ENCODE assay signal across 1 cellular context in genomic region chr15:78979456-78980320, GRCh38.
TF ChIP-seq lines count a peak whose summit lies in the region.

No MANE protein-coding gene starts in this region.

TF ChIP-seq in K562, 482 proteins besides CTCF, POLR2A, EP300 and RAD21 (continued from another document and continues in another):
- peak; percentile 69 for TF ChIP-seq MGA (IDR thresholded peaks at IDR 0.05)
- TF ChIP-seq TCF7 (IDR thresholded peaks at IDR 0.05; ENCODE audit: borderline replicate concordance), result no peak
- no peak for TF ChIP-seq ZFP91 (CRISPR knock-in tag; IDR thresholded peaks at IDR 0.05)
- no peak for TF ChIP-seq ZNF12 (CRISPR knock-in tag; IDR thresholded peaks at IDR 0.05)
- TF ChIP-seq HMBOX1 (IDR thresholded peaks at IDR 0.05), result no peak
- no peak for TF ChIP-seq EWSR1 (IDR thresholded peaks at IDR 0.05; ENCODE audit: borderline replicate concordance, low read depth, partially characterized antibody)
- no peak for TF ChIP-seq ZFP30 (CRISPR knock-in tag; IDR thresholded peaks at IDR 0.05; ENCODE audit: borderline replicate concordance)
- no peak for TF ChIP-seq CEBPZ (IDR thresholded peaks at IDR 0.05; ENCODE audit: borderline replicate concordance, low read depth, low read length)
- no peak for TF ChIP-seq E2F3 (CRISPR knock-in tag; IDR thresholded peaks at IDR 0.05)
- TF ChIP-seq ARID3B (CRISPR knock-in tag; IDR thresholded peaks at IDR 0.05; ENCODE audit: borderline replicate concordance), result no peak
- no peak for TF ChIP-seq HMG20A (CRISPR knock-in tag; conservative IDR thresholded peaks at IDR 0.05)
- no peak for TF ChIP-seq COPS2 (conservative IDR thresholded peaks at IDR 0.05)
- no peak for TF ChIP-seq ZNF436 (CRISPR knock-in tag; IDR thresholded peaks at IDR 0.05)
- no peak for TF ChIP-seq ZFX (CRISPR knock-in tag; IDR thresholded peaks at IDR 0.05)
- TF ChIP-seq ATF1 (CRISPR knock-in tag; IDR thresholded peaks at IDR 0.05), result no peak
- TF ChIP-seq ATF1 (tag; IDR thresholded peaks at IDR 0.05), result peak; percentile 59
- 0 out of 2 replicates have a peak, but pooled peaks have one; percentile 34 for TF ChIP-seq ZBTB33 (CRISPR knock-in tag; IDR thresholded peaks at IDR 0.05)
- peak; percentile 96 for TF ChIP-seq MYC (IDR thresholded peaks at IDR 0.05; ENCODE audit: low read depth, low read length)
- peak; percentile 67; the same call in 1 of the 2 replicates for TF ChIP-seq MYC (CRISPR knock-in tag; IDR thresholded peaks at IDR 0.05; ENCODE audit: borderline replicate concordance, low read depth)
- TF ChIP-seq YY1 (IDR thresholded peaks at IDR 0.05; ENCODE audit: borderline replicate concordance in 1 of 3, control insufficient read depth in 1 of 3, extremely low read depth in 1 of 3, insufficient read depth in 3 of 3, insufficient read length in 1 of 3, insufficient replicate concordance in 2 of 3, low read depth in 1 of 3, low read length in 2 of 3), result peak in 1 of 3 experiments; percentile 46
- no peak for TF ChIP-seq PHB2 (IDR thresholded peaks at IDR 0.05; ENCODE audit: low read depth)
- no peak for TF ChIP-seq ZBTB49 (CRISPR knock-in tag; IDR thresholded peaks at IDR 0.05; ENCODE audit: borderline replicate concordance)
- peak; percentile 89 for TF ChIP-seq CTBP1 (IDR thresholded peaks at IDR 0.05; ENCODE audit: borderline replicate concordance)
- TF ChIP-seq ZNF174 (CRISPR knock-in tag; IDR thresholded peaks at IDR 0.05), result no peak
- TF ChIP-seq ZNF79 (CRISPR knock-in tag; IDR thresholded peaks at IDR 0.05; ENCODE audit: low read depth), result no peak
- TF ChIP-seq HDAC3 (IDR thresholded peaks at IDR 0.05; ENCODE audit: borderline replicate concordance, partially characterized antibody), result no peak
- no peak for TF ChIP-seq ATF6 (CRISPR knock-in tag; IDR thresholded peaks at IDR 0.05)
- peak; percentile 79 for TF ChIP-seq SMAD4 (CRISPR knock-in tag; conservative IDR thresholded peaks at IDR 0.05)
